Comparison of ENCODE assay signal across 9 cellular contexts in genomic region chr20:51385941-51386530, GRCh38.
DNase-seq lines count a peak whose midpoint lies in the region; ATAC-seq and TF ChIP-seq lines count a peak whose summit lies in the region.
"Had no signal": no experiment of that assay in that cellular context is flagged by ENCODE, and none has a peak within 500 bp of the region (broad histone marks: within the 10 kb centered on the region; RNA-seq: fewer than 3 reads in every experiment).

No MANE protein-coding gene starts in this region.

- TF ChIP-seq CTCF in RWPE2 (IDR thresholded peaks at IDR 0.05; ENCODE audit: poor library complexity, severe bottlenecking) (peak; percentile 89), chondrocyte (IDR thresholded peaks at IDR 0.05) (peak; percentile 84)

- no peak overlapping the region for H3K18ac ChIP-seq in mesendoderm (ENCODE audit: low read length)

- no peak overlapping the region for H2BK120ac ChIP-seq in mesendoderm (ENCODE audit: low read depth, low read length)

- H3K79me1 ChIP-seq in mesendoderm (ENCODE audit: low read length), result no peaks in the 10 kb centered on the region

- peak in 2 of 3 donors; percentile 36 to 59 for DNase-seq in CD4-positive, CD25-positive, alpha-beta regulatory T cell
- peak; percentile 66 for DNase-seq in RWPE2 (ENCODE audit: low spot score)
- DNase-seq in chondrocyte (ENCODE audit: low spot score), result no peak
- peak; percentile 74 for DNase-seq in mesendoderm
- DNase-seq in T1000 (lab: John Stamatoyannopoulos, UW), result no peak
- DNase-seq in NOMO-1 treated with dmso at 0.1 percent for 144 hours (lab: John Stamatoyannopoulos, UW; ENCODE audit: unreplicated experiment), result no peak
- DNase-seq: left cardiac atrium had no signal

- peak overlapping the region in 1 of 4 donors; percentile 29 for H3K4me3 Mint-ChIP-seq in CD4-positive, CD25-positive, alpha-beta regulatory T cell
- H3K4me3 Mint-ChIP-seq in chondrocyte (ENCODE audit: unreplicated experiment), result no peak overlapping the region

- H3K4me3 ChIP-seq in CD4-positive, CD25-positive, alpha-beta regulatory T cell (ENCODE audit: low read depth, low read length), result no peak overlapping the region
- H3K4me3 ChIP-seq in RWPE2 (ENCODE audit: severe bottlenecking), result no peak overlapping the region
- no peak overlapping the region for H3K4me3 ChIP-seq in mesendoderm (ENCODE audit: low read length)

- H3K36me3 ChIP-seq in CD4-positive, CD25-positive, alpha-beta regulatory T cell (ENCODE audit: control insufficient read depth, insufficient read depth, low read length), result peaks cover 30% of the 10 kb centered on the region
- no peaks in the 10 kb centered on the region for H3K36me3 ChIP-seq in RWPE2 (ENCODE audit: low read depth)
- no peaks in the 10 kb centered on the region for H3K36me3 ChIP-seq in mesendoderm (ENCODE audit: control insufficient read depth, insufficient read depth, low read length)

- WGBS in mesendoderm (ENCODE audit: extremely low coverage, insufficient coverage, low lambda C conversion rate), result no CpG with 5 or more reads among the region's 4 CpGs

- no peaks in the 10 kb centered on the region for H3K27me3 ChIP-seq in CD4-positive, CD25-positive, alpha-beta regulatory T cell (ENCODE audit: control insufficient read depth, insufficient read depth, low read length)
- H3K27me3 ChIP-seq in RWPE2 (ENCODE audit: insufficient read depth, poor library complexity, severe bottlenecking) (no peaks in the 10 kb centered on the region), mesendoderm (ENCODE audit: insufficient read depth, low read length, poor library complexity) (no peaks in the 10 kb centered on the region)

- H3K4me1 Mint-ChIP-seq in CD4-positive, CD25-positive, alpha-beta regulatory T cell, result peaks cover 0 to 16% (median 13%) of the 10 kb centered on the region in 4 donors
- peaks cover 28% of the 10 kb centered on the region for H3K4me1 Mint-ChIP-seq in chondrocyte (ENCODE audit: low read depth)

- H4K5ac ChIP-seq in mesendoderm (ENCODE audit: low read length), result no peak overlapping the region

- H3K27ac ChIP-seq in CD4-positive, CD25-positive, alpha-beta regulatory T cell (ENCODE audit: insufficient read depth, low read length, poor library complexity, severe bottlenecking), result no peak overlapping the region
- H3K27ac ChIP-seq in RWPE2 (ENCODE audit: poor library complexity, severe bottlenecking), result no peak overlapping the region
- no peak overlapping the region for H3K27ac ChIP-seq in mesendoderm (ENCODE audit: low read depth, low read length)

- no peak overlapping the region for H3K9ac ChIP-seq in mesendoderm (ENCODE audit: low read length)

- no peak overlapping the region for H3K4ac ChIP-seq in mesendoderm (ENCODE audit: low read depth, low read length)

- no peaks in the 10 kb centered on the region for H3K4me1 ChIP-seq in CD4-positive, CD25-positive, alpha-beta regulatory T cell (ENCODE audit: control insufficient read depth, insufficient read depth, low read length, poor library complexity, severe bottlenecking)
- H3K4me1 ChIP-seq in RWPE2 (ENCODE audit: insufficient read depth, poor library complexity, severe bottlenecking) (peaks cover 28% of the 10 kb centered on the region), mesendoderm (ENCODE audit: control insufficient read depth, low read depth, low read length) (no peaks in the 10 kb centered on the region)

- H3K9me3 ChIP-seq in CD4-positive, CD25-positive, alpha-beta regulatory T cell (ENCODE audit: control insufficient read depth in 2 of 2, low read length in 2 of 2), result no peaks in the 10 kb centered on the region
- no peaks in the 10 kb centered on the region for H3K9me3 ChIP-seq in RWPE2 (ENCODE audit: severe bottlenecking)

- no peak overlapping the region for H4K8ac ChIP-seq in mesendoderm (ENCODE audit: low read depth, low read length)

- H3K27me3 Mint-ChIP-seq in CD4-positive, CD25-positive, alpha-beta regulatory T cell, result no peaks in the 10 kb centered on the region
- H3K27me3 Mint-ChIP-seq in chondrocyte (ENCODE audit: low read depth), result no peaks in the 10 kb centered on the region

- peak overlapping the region; percentile 26 to 79 (median 75) for H3K27ac Mint-ChIP-seq in CD4-positive, CD25-positive, alpha-beta regulatory T cell
- H3K27ac Mint-ChIP-seq in chondrocyte (ENCODE audit: unreplicated experiment), result no peak overlapping the region

- H3K23ac ChIP-seq in mesendoderm (ENCODE audit: low read length), result no peak overlapping the region

- H2BK5ac ChIP-seq in mesendoderm (ENCODE audit: low read length), result no peak overlapping the region

- no peaks in the 10 kb centered on the region for H3K9me3 Mint-ChIP-seq in CD4-positive, CD25-positive, alpha-beta regulatory T cell
- H3K9me3 Mint-ChIP-seq in chondrocyte (ENCODE audit: low read depth), result no peaks in the 10 kb centered on the region

- H2AK5ac ChIP-seq in mesendoderm (ENCODE audit: low read length), result no peak overlapping the region

- H3K79me2 ChIP-seq in mesendoderm (ENCODE audit: control insufficient read depth, insufficient read depth, low read length), result no peaks in the 10 kb centered on the region

- H3K4me2 ChIP-seq in mesendoderm (ENCODE audit: low read length), result no peak overlapping the region

- H3K56ac ChIP-seq in mesendoderm (ENCODE audit: low read length), result no peak overlapping the region

- ATAC-seq in CD4-positive, CD25-positive, alpha-beta regulatory T cell (ENCODE audit: low read depth in 2 of 2), result peak; percentile 39 to 50
- peak; percentile 54 for ATAC-seq in GM21723 (IDR thresholded peaks at IDR 0.05; ENCODE audit: unreplicated experiment)
- peak; percentile 24; the same call in 1 of the 3 replicates for ATAC-seq in RWPE2 (ENCODE audit: low read depth)
- no peak for ATAC-seq in GM18861 (IDR thresholded peaks at IDR 0.05; ENCODE audit: unreplicated experiment)

- H3K36me3 Mint-ChIP-seq in CD4-positive, CD25-positive, alpha-beta regulatory T cell, result peaks cover 23% of the 10 kb centered on the region
- peaks cover 1% of the 10 kb centered on the region for H3K36me3 Mint-ChIP-seq in chondrocyte (ENCODE audit: low read depth)

- no peak overlapping the region for H2BK15ac ChIP-seq in mesendoderm (replicated peaks; ENCODE audit: low read depth)

Comparison
In these comparisons a context has a peak if more than half of its experiments do, and no peak if none do; other contexts are left out.
1. DNase-seq: peak in CD4-positive, CD25-positive, alpha-beta regulatory T cell (2 of 3), RWPE2 (single experiment) and mesendoderm (single experiment); none in chondrocyte (single experiment), T1000 (single experiment) and NOMO-1 treated with dmso at 0.1 percent for 144 hours (single experiment).